In the genomic region with DNA sequence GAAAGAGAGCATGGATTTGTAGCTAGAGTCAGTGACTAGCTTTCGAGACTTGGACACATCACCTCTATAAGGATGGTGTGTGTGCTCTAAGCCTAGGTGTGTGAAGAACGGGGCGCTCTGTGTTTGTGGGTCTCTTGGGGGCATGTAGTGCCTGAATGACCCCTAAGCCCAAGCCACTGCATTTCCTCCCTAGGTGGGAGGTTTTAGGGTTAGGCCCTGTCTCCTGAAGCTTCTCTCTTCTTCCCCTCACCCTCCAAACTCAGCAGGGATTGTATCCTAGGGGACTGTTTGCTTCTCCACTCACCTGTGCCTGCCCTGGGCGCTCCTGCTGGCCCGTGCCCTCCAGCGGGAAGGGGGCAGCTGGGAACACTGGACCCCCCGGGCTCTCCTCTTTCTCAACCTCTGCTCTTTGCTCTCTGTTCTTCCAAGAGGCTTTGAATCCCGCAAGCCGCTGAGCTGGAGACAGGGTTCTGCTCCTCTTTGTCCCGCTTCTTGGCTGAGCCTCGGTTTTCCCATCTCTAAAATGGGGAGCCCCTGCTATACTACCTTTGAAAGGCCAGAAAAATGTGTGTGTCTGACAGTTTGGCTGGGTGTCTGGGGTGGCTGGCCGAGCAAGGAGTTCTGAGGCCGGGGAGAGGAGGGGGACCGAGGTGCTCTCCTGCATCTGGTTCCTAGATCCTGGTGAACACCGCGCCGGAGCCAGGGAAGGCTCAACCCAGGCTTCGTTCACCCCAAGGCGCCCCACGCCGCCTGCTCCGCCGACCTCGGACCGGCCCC, we compare ENCODE assay signal across 13 cellular contexts. TPM values are rescaled to one million over a fixed set of nuclear protein-coding genes. Genes with fewer than 3 reads are reported as not detected.
DNase-seq lines count a peak whose midpoint lies in the region; TF ChIP-seq lines count a peak whose summit lies in the region.
"Had no signal": no experiment of that assay in that cellular context is flagged by ENCODE, and none has a peak within 500 bp of the region (broad histone marks: within the 10 kb centered on the region; RNA-seq: fewer than 3 reads in every experiment).

No MANE protein-coding gene starts in this region.

- no peak overlapping the region for H3K4me3 Mint-ChIP-seq in HFFc6
- H3K4me3 Mint-ChIP-seq: CD4-positive, CD25-positive, alpha-beta regulatory T cell had no signal

- peaks cover 49 to 92% (median 81%) of the 10 kb centered on the region in 10 experiments for H3K4me1 ChIP-seq in BLaER1 treated with 17β-estradiol and CSF1 and Interleukin-3, amounts not matched to agents 10 nM and 100 nM
- H3K4me1 ChIP-seq in iPS DF 6.9 (ENCODE audit: control insufficient read depth, insufficient read depth, low read length), result peaks cover 6% of the 10 kb centered on the region
- peaks cover 4% of the 10 kb centered on the region for H3K4me1 ChIP-seq in prostate gland (replicated peaks)

- H3K4me3 ChIP-seq in BLaER1 treated with 17β-estradiol and CSF1 and Interleukin-3, amounts not matched to agents 10 nM and 100 nM, result peak overlapping the region in 4 of 10 experiments; percentile 58 to 73 (median 65); a peak in 3 of 20 replicates
- H3K4me3 ChIP-seq in brain microvascular endothelial cell (ENCODE audit: low read depth, low read length), result peak overlapping the region; percentile 58
- peak overlapping the region; percentile 66; the same call in 1 of the 2 replicates for H3K4me3 ChIP-seq in iPS DF 6.9 (ENCODE audit: low read length)
- peak overlapping the region; percentile 27 to 32 for H3K4me3 ChIP-seq in prostate gland

- H3K27ac Mint-ChIP-seq in HFFc6, result no peak overlapping the region

- intact Hi-C loops in prostate gland (cut with DNase I), result no loop called here

- DNase-seq in brain microvascular endothelial cell (no peak), iPS DF 6.9 (ENCODE audit: low read depth, low spot score) (no peak), prostate gland (ENCODE audit: low spot score) (no peak), Ammon's horn (ENCODE audit: low spot score) (no peak), NCI-H2107 treated with DMSO at 0.1 percent for 48 hours (lab: John Stamatoyannopoulos, UW; ENCODE audit: unreplicated experiment) (no peak), HUDEP-2 (lab: John Stamatoyannopoulos, UW; ENCODE audit: unreplicated experiment in 76 of 76) (no peak), HFFc6 (no peak)
- DNase-seq: activated CD8-positive, alpha-beta memory T cell treated with anti-CD3 and anti-CD28 coated beads, Interleukin-2, amount 50 U/mL, for 4 hours; CD4-positive, CD25-positive, alpha-beta regulatory T cell; kidney glomerular epithelial cell; NCI-H226; stimulated activated CD4-positive, alpha-beta T cell treated with anti-CD3 and anti-CD28 coated beads, Interleukin-4, amount 100 ng/mL, for 24 hours had no signal

- H3K9me3 ChIP-seq in BLaER1 treated with 17β-estradiol and CSF1 and Interleukin-3, amounts not matched to agents 10 nM and 100 nM (replicated peaks in 1 of 11), result no peaks in the 10 kb centered on the region
- H3K9me3 ChIP-seq in iPS DF 6.9 (ENCODE audit: control insufficient read depth, insufficient read depth, low read length), result no peaks in the 10 kb centered on the region
- H3K9me3 ChIP-seq in prostate gland, result no peaks in the 10 kb centered on the region

- H4K20me1 ChIP-seq in BLaER1 treated with 17β-estradiol and CSF1 and Interleukin-3, amounts not matched to agents 10 nM and 100 nM, result peaks cover 0 to 7% (median 0%) of the 10 kb centered on the region in 11 experiments; a peak in 2 of 22 replicates

- H3K36me3 Mint-ChIP-seq in HFFc6 (ENCODE audit: low read depth), result no peaks in the 10 kb centered on the region
- H3K36me3 Mint-ChIP-seq: CD4-positive, CD25-positive, alpha-beta regulatory T cell had no signal

- peak overlapping the region; percentile 94 to 100 (median 98) for H3K4me2 ChIP-seq in BLaER1 treated with 17β-estradiol and CSF1 and Interleukin-3, amounts not matched to agents 10 nM and 100 nM

- H3K36me3 ChIP-seq in BLaER1 treated with 17β-estradiol and CSF1 and Interleukin-3, amounts not matched to agents 10 nM and 100 nM, result no peaks in the 10 kb centered on the region
- H3K36me3 ChIP-seq in brain microvascular endothelial cell (replicated peaks) (no peaks in the 10 kb centered on the region), iPS DF 6.9 (ENCODE audit: control insufficient read depth, insufficient read depth, low read length) (no peaks in the 10 kb centered on the region), prostate gland (no peaks in the 10 kb centered on the region)

- TF ChIP-seq CTCF in brain microvascular endothelial cell (IDR thresholded peaks at IDR 0.05; ENCODE audit: low read depth, low read length, missing control alignments) (no peak), prostate gland (IDR thresholded peaks at IDR 0.05) (no peak), HFFc6 (IDR thresholded peaks at IDR 0.05) (no peak)

- H3K27me3 ChIP-seq in BLaER1 treated with 17β-estradiol and CSF1 and Interleukin-3, amounts not matched to agents 10 nM and 100 nM, result peaks cover 42 to 52% (median 44%) of the 10 kb centered on the region in 11 experiments
- H3K27me3 ChIP-seq in brain microvascular endothelial cell (replicated peaks) (no peaks in the 10 kb centered on the region), iPS DF 6.9 (ENCODE audit: control insufficient read depth, insufficient read depth, low read length) (peaks cover 14% of the 10 kb centered on the region; the same call in 1 of the 2 replicates), prostate gland (replicated peaks; ENCODE audit: insufficient read depth) (peaks cover 3% of the 10 kb centered on the region)

- no CpG with 5 or more reads among the region's 25 CpGs for WGBS in iPS DF 6.9 (ENCODE audit: insufficient coverage, insufficient read length)
- WGBS in prostate gland, result 61% methylated on average over 25 of the region's 25 CpGs

- TF ChIP-seq POLR2A in prostate gland (IDR thresholded peaks at IDR 0.05), result no peak

- H3K4me1 Mint-ChIP-seq in HFFc6 (ENCODE audit: low read depth), result peaks cover 19% of the 10 kb centered on the region

- no peaks in the 10 kb centered on the region for H3K9me3 Mint-ChIP-seq in HFFc6

- peaks cover 24% of the 10 kb centered on the region for H3K27me3 Mint-ChIP-seq in HFFc6 (ENCODE audit: insufficient read depth)

- in situ Hi-C loops in brain microvascular endothelial cell (cut with HindIII; ENCODE audit: low pct_ligation_motif_present, low sequenced_read_pairs), result no loop called here

- no peak overlapping the region for H3K27ac ChIP-seq in BLaER1 treated with 17β-estradiol and CSF1 and Interleukin-3, amounts not matched to agents 10 nM and 100 nM
- H3K27ac ChIP-seq in brain microvascular endothelial cell (no peak overlapping the region), iPS DF 6.9 (ENCODE audit: low read length) (no peak overlapping the region), prostate gland (peak overlapping the region; percentile 36 to 52)

- peak overlapping the region in 4 of 11 experiments; percentile 28 to 78 (median 51); a peak in 4 of 22 replicates for H3K9ac ChIP-seq in BLaER1 treated with 17β-estradiol and CSF1 and Interleukin-3, amounts not matched to agents 10 nM and 100 nM

RNA-seq across cellular contexts. Expression of a gene that starts 0.8 kb away (rescaled TPM):
- total RNA-seq in prostate gland, result 10 to 100 TPM in 1 of 2 donors, 1 to 10 TPM in 1; 7.0 to 13.8 TPM
- total RNA-seq in HFFc6 (2021; fragmentation: NEBNext Ultra II Directional; extraction: Animal tissue kit (Norgen Biotek cat#: 25700)), result under 1 TPM; 0.26 to 0.66 (median 0.33) TPM
- total RNA-seq: CD4-positive, CD25-positive, alpha-beta regulatory T cell had no signal

RNA-seq across cellular contexts. Expression of a gene that starts 3.1 kb away (rescaled TPM):
- total RNA-seq in prostate gland, result under 1 TPM; 0.36 to 0.85 TPM
- total RNA-seq in HFFc6 (2021; fragmentation: NEBNext Ultra II Directional; extraction: Animal tissue kit (Norgen Biotek cat#: 25700)), result not detected
- total RNA-seq: CD4-positive, CD25-positive, alpha-beta regulatory T cell had no signal

RNA-seq across cellular contexts. Expression of a gene that starts 35.5 kb away (rescaled TPM):
- 10 to 100 TPM; 29.9 to 31.1 TPM for total RNA-seq in prostate gland
- 10 to 100 TPM in 2 of 6 experiments, 1 to 10 TPM in 4; 7.1 to 13.1 (median 9.4) TPM for total RNA-seq in HFFc6 (2021; fragmentation: NEBNext Ultra II Directional; extraction: Animal tissue kit (Norgen Biotek cat#: 25700))

RNA-seq across cellular contexts. Expression of a gene that starts 49.0 kb away (rescaled TPM):
- 10 to 100 TPM; 21.0 to 23.1 TPM for total RNA-seq in prostate gland
- under 1 TPM in 5 of 6 experiments, not detected in 1; 0.20 to 0.71 (median 0.34) TPM for total RNA-seq in HFFc6 (2021; fragmentation: NEBNext Ultra II Directional; extraction: Animal tissue kit (Norgen Biotek cat#: 25700))

Comparison
In these comparisons a context has a peak if more than half of its experiments do, and no peak if none do; other contexts are left out.
1. H3K27ac ChIP-seq: peak in prostate gland (2 of 2); none in BLaER1 treated with 17β-estradiol and CSF1 and Interleukin-3, amounts not matched to agents 10 nM and 100 nM (0 of 11), brain microvascular endothelial cell (single experiment) and iPS DF 6.9 (single experiment).
2. RNA of a gene that starts 0.8 kb away (total RNA-seq): 7.0 to 13.8 TPM in prostate gland; 0.26 to 0.66 TPM in HFFc6; every median in the first group is over 4 times any median in the second.